In the genomic region with DNA sequence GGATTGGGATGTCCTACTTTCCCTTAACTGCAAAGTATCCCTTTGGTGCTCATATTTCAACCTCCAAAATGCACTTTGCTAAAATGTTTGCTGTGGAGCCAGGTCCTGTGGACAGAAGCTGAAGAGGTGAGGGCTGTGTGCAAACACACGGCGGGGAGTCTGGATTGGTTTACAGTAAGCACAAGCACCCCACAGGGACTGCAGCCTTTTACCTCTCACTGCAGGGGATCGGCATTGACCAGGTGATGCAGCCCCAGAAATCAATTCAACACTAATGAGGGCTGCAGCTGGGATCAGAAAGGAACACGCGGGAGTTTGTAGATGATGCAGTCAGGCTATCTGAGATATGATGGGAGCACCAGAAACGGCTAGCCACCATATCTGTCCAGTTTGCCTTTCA, we compare ENCODE assay signal across 30 cellular contexts.
DNase-seq lines count a peak whose midpoint lies in the region; ATAC-seq and TF ChIP-seq lines count a peak whose summit lies in the region.
"Had no signal": no experiment of that assay in that cellular context is flagged by ENCODE, and none has a peak within 500 bp of the region (broad histone marks: within the 10 kb centered on the region; RNA-seq: fewer than 3 reads in every experiment).

No MANE protein-coding gene starts in this region.

- H3K36me3 ChIP-seq in neural progenitor cell (no peaks in the 10 kb centered on the region), psoas muscle (ENCODE audit: insufficient read depth in 1 of 2, low read depth in 1 of 2) (no peaks in the 10 kb centered on the region), PC-3 (ENCODE audit: low read depth, low read length) (no peaks in the 10 kb centered on the region)
- H3K36me3 ChIP-seq: BLaER1, cardiac muscle cell, colonic mucosa had no signal

- H3K9me3 ChIP-seq in neural progenitor cell (ENCODE audit: low read depth) (no peaks in the 10 kb centered on the region), psoas muscle (no peaks in the 10 kb centered on the region), PC-3 (ENCODE audit: low read length) (no peaks in the 10 kb centered on the region)
- H3K9me3 ChIP-seq: Caco-2, colonic mucosa, mucosa of descending colon had no signal

- TF ChIP-seq CTCF in neural progenitor cell (IDR thresholded peaks at IDR 0.05) (no peak), psoas muscle (IDR thresholded peaks at IDR 0.05) (no peak), PC-3 (conservative IDR thresholded peaks at IDR 0.05; ENCODE audit: low read depth, low read length) (no peak)

- WGBS in psoas muscle, 3 donors: 63 to 75% (median 66%) methylated on average over 6 of the region's 6 CpGs

- no peak overlapping the region for H3K4me3 Mint-ChIP-seq in neural progenitor cell
- H3K4me3 Mint-ChIP-seq: activated CD4-positive, alpha-beta T cell treated with anti-CD3 and anti-CD28 coated beads, Interleukin-2, amount 10 ng/mL, durations not matched to agents 24 days and 14 days; activated naive CD8-positive, alpha-beta T cell; activated T-cell treated with anti-CD3 and anti-CD28 coated beads, Interleukin-2, amount 50 U/mL, for 24 hours; natural killer cell; stimulated activated memory B cell treated with anti-CD40 and anti-IgM and Interleukin-4, amounts not matched to agents 10 μg/mL and 1 μg/mL and 100 μg/mL, for 72 hours; T-cell had no signal

- H3K36me3 Mint-ChIP-seq in neural progenitor cell: no peaks in the 10 kb centered on the region
- H3K36me3 Mint-ChIP-seq: activated naive CD8-positive, alpha-beta T cell; natural killer cell; stimulated activated memory B cell treated with anti-CD40 and anti-IgM and Interleukin-4, amounts not matched to agents 10 μg/mL and 1 μg/mL and 100 μg/mL, for 72 hours; T-cell had no signal

- peaks cover 5% of the 10 kb centered on the region for H3K9me3 Mint-ChIP-seq in neural progenitor cell
- H3K9me3 Mint-ChIP-seq: activated CD4-positive, alpha-beta T cell treated with anti-CD3 and anti-CD28 coated beads, Interleukin-2, amount 10 ng/mL, durations not matched to agents 24 days and 14 days had no signal

- H2AFZ ChIP-seq in neural progenitor cell (replicated peaks): no peak overlapping the region
- no peak overlapping the region for H2AFZ ChIP-seq in PC-3 (ENCODE audit: low read length)
- H2AFZ ChIP-seq: hepatocyte had no signal

- H4K20me1 ChIP-seq in neural progenitor cell (ENCODE audit: low read depth) (no peaks in the 10 kb centered on the region), PC-3 (ENCODE audit: low read length) (no peaks in the 10 kb centered on the region)
- H4K20me1 ChIP-seq: BLaER1 had no signal

- H3K4me2 ChIP-seq in neural progenitor cell: no peak overlapping the region
- no peak overlapping the region for H3K4me2 ChIP-seq in PC-3 (ENCODE audit: low read length)
- H3K4me2 ChIP-seq: BLaER1, hepatocyte had no signal

- CTCF ChIA-PET in PC-3 (lab: Charles Lee): no interaction called here

- H3F3A ChIP-seq in neural progenitor cell (ENCODE audit: low read depth): no peaks in the 10 kb centered on the region
- H3F3A ChIP-seq in PC-3 (ENCODE audit: low read length, unreplicated experiment): peaks cover 7% of the 10 kb centered on the region

- DNase-seq in NCI-H1092 (lab: John Stamatoyannopoulos, UW) (peak; percentile 94), NCI-H1930 (lab: John Stamatoyannopoulos, UW) (peak; percentile 87 to 90), NCI-H510A treated with DMSO at 0.1 percent for 48 hours (lab: John Stamatoyannopoulos, UW) (peak; percentile 41), neural progenitor cell (ENCODE audit: low spot score) (peak; percentile 6), psoas muscle (no peak), PC-3 (no peak)
- DNase-seq: activated CD4-positive, alpha-beta T cell treated with anti-CD3 and anti-CD28 coated beads, Interleukin-2, amount 10 ng/mL, durations not matched to agents 24 days and 14 days; activated effector memory CD4-positive, alpha-beta T cell treated with anti-CD3 and anti-CD28 coated beads, Interleukin-2, amount 50 U/mL, for 16 hours; activated T-cell treated with anti-CD3 and anti-CD28 coated beads, Interleukin-2, amount 50 U/mL, for 24 hours; anterior cingulate cortex; Caco-2; colonic mucosa; DMS79; effector CD4-positive, alpha-beta T cell; HCEC 1CT; Kasumi-1; left cardiac atrium; mucosa of descending colon; natural killer cell; NCI-H2171 treated with DMSO at 0.1 percent for 48 hours; NCI-H82; T-cell; trophoblast cell had no signal

- H3K4me3 ChIP-seq in neural progenitor cell: no peak overlapping the region
- no peak overlapping the region for H3K4me3 ChIP-seq in psoas muscle
- no peak overlapping the region for H3K4me3 ChIP-seq in PC-3 (ENCODE audit: low read length)
- H3K4me3 ChIP-seq: BLaER1, cardiac muscle cell, colonic mucosa, hepatocyte, mucosa of descending colon had no signal

- BruUV-seq in PC-3 (replicated peaks; lab: Mats Ljungman, UMichigan): no TSS peak

- H3K27ac Mint-ChIP-seq in neural progenitor cell: no peak overlapping the region
- H3K27ac Mint-ChIP-seq: activated CD4-positive, alpha-beta T cell treated with anti-CD3 and anti-CD28 coated beads, Interleukin-2, amount 10 ng/mL, durations not matched to agents 24 days and 14 days; activated naive CD8-positive, alpha-beta T cell; activated T-cell treated with anti-CD3 and anti-CD28 coated beads, Interleukin-2, amount 50 U/mL, for 24 hours; natural killer cell; stimulated activated memory B cell treated with anti-CD40 and anti-IgM and Interleukin-4, amounts not matched to agents 10 μg/mL and 1 μg/mL and 100 μg/mL, for 72 hours; T-cell had no signal

- H3K27me3 ChIP-seq in neural progenitor cell (no peaks in the 10 kb centered on the region), psoas muscle (ENCODE audit: insufficient read depth in 3 of 3, low read length in 2 of 3) (no peaks in the 10 kb centered on the region), PC-3 (ENCODE audit: low read length) (no peaks in the 10 kb centered on the region)
- H3K27me3 ChIP-seq: BLaER1, cardiac muscle cell, colonic mucosa, hepatocyte had no signal

- H3K4me1 Mint-ChIP-seq in neural progenitor cell: peaks cover 6% of the 10 kb centered on the region
- H3K4me1 Mint-ChIP-seq: activated CD4-positive, alpha-beta T cell treated with anti-CD3 and anti-CD28 coated beads, Interleukin-2, amount 10 ng/mL, durations not matched to agents 24 days and 14 days; natural killer cell; stimulated activated memory B cell treated with anti-CD40 and anti-IgM and Interleukin-4, amounts not matched to agents 10 μg/mL and 1 μg/mL and 100 μg/mL, for 72 hours; T-cell had no signal

- no peaks in the 10 kb centered on the region for H3K9me2 ChIP-seq in PC-3 (replicated peaks; ENCODE audit: low read length)

- no peak for ATAC-seq in GM18907 (IDR thresholded peaks at IDR 0.05; ENCODE audit: unreplicated experiment)
- ATAC-seq in psoas muscle: no peak
- ATAC-seq in PC-3: no peak
- ATAC-seq: left cardiac atrium; mucosa of descending colon; natural killer cell; stimulated activated memory B cell treated with anti-CD40 and anti-IgM and Interleukin-4, amounts not matched to agents 10 μg/mL and 1 μg/mL and 100 μg/mL, for 72 hours; T-cell had no signal

- H3K79me2 ChIP-seq in neural progenitor cell (ENCODE audit: low read depth) (no peaks in the 10 kb centered on the region), PC-3 (ENCODE audit: low read length) (no peaks in the 10 kb centered on the region)
- H3K79me2 ChIP-seq: hepatocyte had no signal

- POLR2A ChIA-PET in PC-3 (lab: Charles Lee; ENCODE audit: unreplicated experiment): no interaction called here

- no peak overlapping the region for H3K9ac ChIP-seq in neural progenitor cell
- no peak overlapping the region for H3K9ac ChIP-seq in PC-3 (ENCODE audit: low read length)
- H3K9ac ChIP-seq: BLaER1 had no signal

- H3K4me1 ChIP-seq in neural progenitor cell: no peaks in the 10 kb centered on the region
- H3K4me1 ChIP-seq in psoas muscle: no peaks in the 10 kb centered on the region
- H3K4me1 ChIP-seq in PC-3 (ENCODE audit: insufficient read depth, low read length): peaks cover 28% of the 10 kb centered on the region
- H3K4me1 ChIP-seq: Caco-2, colonic mucosa had no signal

- H3K27ac ChIP-seq in neural progenitor cell (no peak overlapping the region), psoas muscle (no peak overlapping the region), PC-3 (ENCODE audit: low read length) (no peak overlapping the region)
- H3K27ac ChIP-seq: BLaER1, cardiac muscle cell, colonic mucosa, hepatocyte, RWPE1 had no signal

- intact Hi-C loops in psoas muscle (cut with DNase I) (no loop called here), PC-3 (cut with micrococcal nuclease) (no loop called here)

- H3K27me3 Mint-ChIP-seq in neural progenitor cell (ENCODE audit: insufficient read depth, low read depth): peaks cover 3% of the 10 kb centered on the region
- H3K27me3 Mint-ChIP-seq: activated CD4-positive, alpha-beta T cell treated with anti-CD3 and anti-CD28 coated beads, Interleukin-2, amount 10 ng/mL, durations not matched to agents 24 days and 14 days; activated naive CD8-positive, alpha-beta T cell; activated T-cell treated with anti-CD3 and anti-CD28 coated beads, Interleukin-2, amount 50 U/mL, for 24 hours; stimulated activated memory B cell treated with anti-CD40 and anti-IgM and Interleukin-4, amounts not matched to agents 10 μg/mL and 1 μg/mL and 100 μg/mL, for 72 hours; T-cell had no signal

Comparison
In these comparisons a context has a peak if more than half of its experiments do, and no peak if none do; other contexts are left out.
1. DNase-seq: peak in NCI-H1092 (single experiment), NCI-H1930 (2 of 2), NCI-H510A treated with DMSO at 0.1 percent for 48 hours (single experiment) and neural progenitor cell (single experiment); none in psoas muscle (0 of 2) and PC-3 (single experiment).